Comparison of ENCODE assay signal across 9 cellular contexts in genomic region chr22:49951986-49952896, GRCh38. TPM values are rescaled to one million over a fixed set of nuclear protein-coding genes. Genes with fewer than 3 reads are reported as not detected.
DNase-seq lines count a peak whose midpoint lies in the region; ATAC-seq, FAIRE-seq and TF ChIP-seq lines count a peak whose summit lies in the region.
"Had no signal": no experiment of that assay in that cellular context is flagged by ENCODE, and none has a peak within 500 bp of the region (broad histone marks: within the 10 kb centered on the region; RNA-seq: fewer than 3 reads in every experiment).

No MANE protein-coding gene starts in this region.

- H3K27me3 Mint-ChIP-seq in astrocyte (ENCODE audit: low read depth, unreplicated experiment): peaks cover 2% of the 10 kb centered on the region
- no peaks in the 10 kb centered on the region for H3K27me3 Mint-ChIP-seq in activated naive CD8-positive, alpha-beta T cell treated with anti-CD3 and anti-CD28 coated beads, Interleukin-2, amount 50 U/mL, for 24 hours

- peak overlapping the region in 1 of 2 experiments; percentile 17; a peak in 1 of 4 replicates for H3K4me3 ChIP-seq in HCT116 (replicated peaks in 1 of 2; ENCODE audit: low read depth in 1 of 2, low read length in 2 of 2)
- no peak overlapping the region for H3K4me3 ChIP-seq in astrocyte (ENCODE audit: insufficient read depth, low read depth, low read length)
- H3K4me3 ChIP-seq in thymus (ENCODE audit: low read length): no peak overlapping the region

- intact Hi-C loops in HCT116 (cut with micrococcal nuclease): no loop called here

- peak overlapping the region; percentile 54 for H3K9ac ChIP-seq in HCT116 (ENCODE audit: low read length)
- H3K9ac ChIP-seq in astrocyte (ENCODE audit: low read length): peak overlapping the region; percentile 55

- no peaks in the 10 kb centered on the region for H3K9me2 ChIP-seq in HCT116 (ENCODE audit: insufficient read depth)

- RAD21 ChIA-PET in HCT116 (lab: Charles Lee; ENCODE audit: low non-redundant PET in 1 of 2, low total read pairs in 2 of 2, uncharacterized antibody in 2 of 2, unreplicated experiment in 2 of 2): no interaction called here

- H3K4me2 ChIP-seq in HCT116 (ENCODE audit: low read length) (peak overlapping the region; percentile 73), astrocyte (ENCODE audit: low read length) (peak overlapping the region; percentile 70)

- H3K4me3 Mint-ChIP-seq in astrocyte (ENCODE audit: unreplicated experiment): no peak overlapping the region
- no peak overlapping the region for H3K4me3 Mint-ChIP-seq in activated naive CD8-positive, alpha-beta T cell treated with anti-CD3 and anti-CD28 coated beads, Interleukin-2, amount 50 U/mL, for 24 hours

- TF ChIP-seq RAD21 in HCT116 (IDR thresholded peaks at IDR 0.05; ENCODE audit: low read depth): no peak

- H2AFZ ChIP-seq in HCT116 (ENCODE audit: low read depth, low read length, poor library complexity, severe bottlenecking) (no peak overlapping the region), astrocyte (ENCODE audit: low read depth, low read length) (peak overlapping the region; percentile 2)

- BruUV-seq in HCT116 (replicated peaks; lab: Mats Ljungman, UMichigan): no TSS peak

- H3K9me3 ChIP-seq in HCT116 (ENCODE audit: control insufficient read depth in 1 of 2, insufficient read depth in 1 of 2, low read depth in 1 of 2, low read length in 2 of 2): no peaks in the 10 kb centered on the region
- H3K9me3 ChIP-seq in astrocyte (ENCODE audit: insufficient read depth, low read depth, low read length): no peaks in the 10 kb centered on the region
- no peaks in the 10 kb centered on the region for H3K9me3 ChIP-seq in thymus (ENCODE audit: control insufficient read depth)

- H3K27ac ChIP-seq in HCT116 (ENCODE audit: low read depth, low read length) (peak overlapping the region; percentile 60), astrocyte (ENCODE audit: low read depth, low read length) (peak overlapping the region; percentile 57), thymus (ENCODE audit: low read depth) (peak overlapping the region; percentile 66)

- no peaks in the 10 kb centered on the region for H4K20me1 ChIP-seq in HCT116 (ENCODE audit: insufficient read depth)
- no peaks in the 10 kb centered on the region for H4K20me1 ChIP-seq in astrocyte (ENCODE audit: insufficient read depth, low read length)

- H3K27me3 ChIP-seq in HCT116 (ENCODE audit: insufficient read depth, low read length) (no peaks in the 10 kb centered on the region), astrocyte (ENCODE audit: insufficient read depth, low read length) (no peaks in the 10 kb centered on the region), thymus (ENCODE audit: control insufficient read depth, insufficient read depth) (no peaks in the 10 kb centered on the region)

- FAIRE-seq in astrocyte (lab: Jason Lieb, UNC): no peak

- WGBS in thymus: 94% methylated on average over 24 of the region's 24 CpGs

- TF ChIP-seq CTCF in HCT116 (IDR thresholded peaks at IDR 0.05 in 2 of 3, conservative IDR thresholded peaks at IDR 0.05 in 1 of 3; ENCODE audit: borderline replicate concordance in 1 of 3, insufficient read depth in 1 of 3, low read depth in 2 of 3, low read length in 2 of 3) (no peak), astrocyte (IDR thresholded peaks at IDR 0.05; ENCODE audit: insufficient read depth, low read depth, low read length) (no peak)

- no peaks in the 10 kb centered on the region for H3K9me3 Mint-ChIP-seq in astrocyte (ENCODE audit: unreplicated experiment)
- no peaks in the 10 kb centered on the region for H3K9me3 Mint-ChIP-seq in activated naive CD8-positive, alpha-beta T cell treated with anti-CD3 and anti-CD28 coated beads, Interleukin-2, amount 50 U/mL, for 24 hours

- H3K4me1 ChIP-seq in HCT116 (ENCODE audit: control insufficient read depth in 1 of 2, insufficient read depth in 2 of 2, low read length in 2 of 2) (peaks cover 36 to 49% of the 10 kb centered on the region in 2 experiments), astrocyte (ENCODE audit: insufficient read depth, low read length) (peaks cover 12% of the 10 kb centered on the region), thymus (ENCODE audit: control insufficient read depth, insufficient read depth, low read length) (no peaks in the 10 kb centered on the region)

- no peak for DNase-seq in HCT116 (ENCODE audit: low read depth, low spot score)
- DNase-seq in astrocyte (ENCODE audit: low read depth): peak; percentile 84
- peak; percentile 88 for DNase-seq in kidney glomerular epithelial cell (lab: John Stamatoyannopoulos, UW)
- DNase-seq in NCI-H1092 treated with DMSO at 0.1 percent for 48 hours (lab: John Stamatoyannopoulos, UW): no peak
- DNase-seq in activated naive CD8-positive, alpha-beta T cell treated with anti-CD3 and anti-CD28 coated beads, Interleukin-2, amount 50 U/mL, for 24 hours: no peak
- DNase-seq: stimulated activated CD4-positive, alpha-beta T cell treated with anti-CD3 and anti-CD28 coated beads, Interleukin-12 subunit alpha, Interleukin-12 subunit beta, amount 100 ng/mL, for 4 hours had no signal

- H3K36me3 ChIP-seq in HCT116 (ENCODE audit: control insufficient read depth in 1 of 2, insufficient read depth in 2 of 2, low read length in 2 of 2): no peaks in the 10 kb centered on the region
- no peaks in the 10 kb centered on the region for H3K36me3 ChIP-seq in astrocyte (ENCODE audit: insufficient read depth, low read length)
- no peaks in the 10 kb centered on the region for H3K36me3 ChIP-seq in thymus (ENCODE audit: control insufficient read depth, insufficient read depth)

- peaks cover 4% of the 10 kb centered on the region for H3K4me1 Mint-ChIP-seq in astrocyte (ENCODE audit: low read depth, unreplicated experiment)
- H3K4me1 Mint-ChIP-seq in activated naive CD8-positive, alpha-beta T cell treated with anti-CD3 and anti-CD28 coated beads, Interleukin-2, amount 50 U/mL, for 24 hours: no peaks in the 10 kb centered on the region

- no peak for TF ChIP-seq POLR2A in HCT116 (IDR thresholded peaks at IDR 0.05; ENCODE audit: borderline replicate concordance, extremely low read depth, insufficient read depth, insufficient read length)

- no peaks in the 10 kb centered on the region for H3K36me3 Mint-ChIP-seq in astrocyte (ENCODE audit: low read depth, unreplicated experiment)
- no peaks in the 10 kb centered on the region for H3K36me3 Mint-ChIP-seq in activated naive CD8-positive, alpha-beta T cell treated with anti-CD3 and anti-CD28 coated beads, Interleukin-2, amount 50 U/mL, for 24 hours (ENCODE audit: low read depth)

- POLR2A ChIA-PET in HCT116 (lab: Charles Lee): interaction anchor here (1.0 to 1.2 kb wide), 2 partner anchors 8 to 10 kb away, joined by 3 to 4 read pairs; partner anchors contain the start of gene PIM3

- CTCF ChIA-PET in HCT116 (lab: Charles Lee): interaction anchor here (1.6 kb wide), 1 partner anchor 21 kb away, joined by 7 read pairs; no protein-coding TSS in a partner anchor

- H3K27ac Mint-ChIP-seq in astrocyte (ENCODE audit: unreplicated experiment): peak overlapping the region; percentile 78
- no peak overlapping the region for H3K27ac Mint-ChIP-seq in activated naive CD8-positive, alpha-beta T cell treated with anti-CD3 and anti-CD28 coated beads, Interleukin-2, amount 50 U/mL, for 24 hours

- peak; percentile 57 for ATAC-seq in HCT116
- no peak for ATAC-seq in GM19023 (IDR thresholded peaks at IDR 0.05; ENCODE audit: unreplicated experiment)
- ATAC-seq in activated naive CD8-positive, alpha-beta T cell treated with anti-CD3 and anti-CD28 coated beads, Interleukin-2, amount 50 U/mL, for 24 hours: no peak
- ATAC-seq in GM21423 (IDR thresholded peaks at IDR 0.05; ENCODE audit: unreplicated experiment): no peak

- H3K79me2 ChIP-seq in HCT116 (ENCODE audit: insufficient read depth, low read length) (no peaks in the 10 kb centered on the region), astrocyte (ENCODE audit: insufficient read depth, low read length) (no peaks in the 10 kb centered on the region)

TF ChIP-seq in HCT116, 20 proteins besides CTCF, POLR2A, EP300 and RAD21:
- TF ChIP-seq ELF1 (IDR thresholded peaks at IDR 0.05; ENCODE audit: borderline replicate concordance, low read depth): no peak

RNA-seq across cellular contexts. Expression of gene PIM3, which starts 8.3 kb away (rescaled TPM):
- total RNA-seq in HCT116 (2021; ENCODE audit: unreplicated experiment) (116 TPM), astrocyte (15.1 and 15.5 TPM in 2 replicates)
- 84.5 and 97.2 TPM in 2 replicates for polyA plus RNA-seq in HCT116 (2012)
- 57.6 TPM for polyA plus RNA-seq in thymus

RNA-seq across cellular contexts. Expression of gene CRELD2, which starts 33.8 kb away (rescaled TPM):
- total RNA-seq in HCT116 (2021; ENCODE audit: unreplicated experiment) (45.8 TPM), astrocyte (49.6 and 58.2 TPM in 2 replicates)
- 39.6 and 41.0 TPM in 2 replicates for polyA plus RNA-seq in HCT116 (2012)
- polyA plus RNA-seq in thymus: 24.3 TPM

RNA-seq across cellular contexts. Expression of gene ALG12, which starts 34.0 kb away (rescaled TPM):
- total RNA-seq in HCT116 (2021; ENCODE audit: unreplicated experiment) (16.6 TPM), astrocyte (23.8 and 26.2 TPM in 2 replicates)
- 13.0 and 13.7 TPM in 2 replicates for polyA plus RNA-seq in HCT116 (2012)
- polyA plus RNA-seq in thymus: 9.1 TPM

Comparison
In these comparisons a context has a peak if more than half of its experiments do, and no peak if none do; other contexts are left out.
1. DNase-seq: peak in astrocyte (single experiment) and kidney glomerular epithelial cell (single experiment); none in HCT116 (single experiment), NCI-H1092 treated with DMSO at 0.1 percent for 48 hours (single experiment) and activated naive CD8-positive, alpha-beta T cell treated with anti-CD3 and anti-CD28 coated beads, Interleukin-2, amount 50 U/mL, for 24 hours (single experiment).
2. Peak in every context shown above with its lines, with median percentiles within 50 percentile points of each other: H3K27ac ChIP-seq.